Comparison of ENCODE assay signal across 28 cellular contexts in the genomic region with DNA sequence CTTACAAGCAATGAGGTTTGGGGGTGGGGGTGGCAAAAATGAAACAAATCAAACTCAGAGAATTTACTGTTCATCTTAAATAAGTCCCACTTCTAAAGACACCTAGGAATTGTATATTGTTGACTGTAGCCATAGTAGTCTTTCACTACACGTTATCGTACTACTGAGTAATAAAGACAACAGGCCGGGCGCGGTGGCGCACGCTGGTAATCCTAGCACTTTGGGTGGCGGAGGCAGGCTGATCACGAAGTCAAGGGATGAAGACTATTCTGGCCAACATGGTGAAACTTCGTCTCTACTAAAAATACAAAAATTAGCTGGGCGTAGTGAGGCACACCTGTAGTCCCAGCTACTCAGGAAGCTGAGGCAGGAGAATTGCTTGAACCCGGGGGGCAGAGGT.
"Had no signal": no experiment of that assay in that cellular context is flagged by ENCODE, and none has a peak within 500 bp of the region (broad histone marks: within the 10 kb centered on the region; RNA-seq: fewer than 3 reads in every experiment).

No MANE protein-coding gene starts in this region.

- H3K4me3 ChIP-seq: neural progenitor cell, pancreas, psoas muscle, right lobe of liver, sigmoid colon, suprapubic skin, testis, tibial artery, transverse colon, upper lobe of right lung, uterus had no signal

- DNase-seq: naive thymus-derived CD4-positive, alpha-beta T cell; natural killer cell; nucleus accumbens; pancreas; psoas muscle; right lobe of liver; sigmoid colon; small intestine; stimulated activated CD4-positive, alpha-beta T cell treated with anti-CD3 and anti-CD28 coated beads, Interleukin-15, amount 100 ng/mL, for 24 hours; stimulated activated CD4-positive, alpha-beta T cell treated with anti-CD3 and anti-CD28 coated beads, Interleukin-2, amount 100 ng/mL, for 24 hours; stimulated activated CD4-positive, alpha-beta T cell treated with anti-CD3 and anti-CD28 coated beads, Interleukin-2, amount 100 ng/mL, for 48 hours; stimulated activated CD4-positive, alpha-beta T cell treated with anti-CD3 and anti-CD28 coated beads, Interleukin-4, amount 100 ng/mL, for 24 hours; stimulated activated naive CD4-positive, alpha-beta T cell; stimulated activated naive CD8-positive, alpha-beta T cell treated with anti-CD3 and anti-CD28 coated beads, Interleukin-15, amount 100 ng/mL, for 72 hours; stimulated activated naive CD8-positive, alpha-beta T cell treated with anti-CD3 and anti-CD28 coated beads, Interleukin-15, Interleukin-2, amounts not matched to agents 100 U/mL and 50 U/mL, for 24 hours; substantia nigra; testis; tibial artery; transverse colon; upper lobe of right lung; uterus had no signal

- H3K36me3 ChIP-seq: neural progenitor cell, neutrophil, pancreas, right lobe of liver, sigmoid colon, suprapubic skin, tibial artery, transverse colon, upper lobe of right lung, uterus had no signal

- H3K27ac Mint-ChIP-seq: naive thymus-derived CD4-positive, alpha-beta T cell; natural killer cell; nephron; neural progenitor cell; stimulated activated effector memory CD8-positive, alpha-beta T cell treated with anti-CD3 and anti-CD28 coated beads, Interleukin-12 subunit alpha, Interleukin-12 subunit beta, amount 100 ng/mL, for 72 hours; stimulated activated naive CD8-positive, alpha-beta T cell treated with anti-CD3 and anti-CD28 coated beads, Interleukin-15, amount 100 ng/mL, for 72 hours; type B pancreatic cell had no signal

- H3K27me3 Mint-ChIP-seq: type B pancreatic cell had no signal

- H3K36me3 Mint-ChIP-seq: neural progenitor cell; stimulated activated effector memory CD8-positive, alpha-beta T cell treated with anti-CD3 and anti-CD28 coated beads, Interleukin-12 subunit alpha, Interleukin-12 subunit beta, amount 100 ng/mL, for 72 hours had no signal

- H3K27me3 ChIP-seq: neural progenitor cell, neutrophil, pancreas, right lobe of liver, sigmoid colon, suprapubic skin, testis, tibial artery, transverse colon, upper lobe of right lung, uterus had no signal

- H3K27ac ChIP-seq: neural progenitor cell, neutrophil, pancreas, psoas muscle, right lobe of liver, sigmoid colon, suprapubic skin, testis, tibial artery, transverse colon, upper lobe of right lung, uterus had no signal

- H3K4me1 ChIP-seq: neural progenitor cell, pancreas, psoas muscle, right lobe of liver, sigmoid colon, suprapubic skin, testis, tibial artery, transverse colon, upper lobe of right lung, uterus had no signal

- H3K4me1 Mint-ChIP-seq: nephron; neural progenitor cell; stimulated activated naive CD8-positive, alpha-beta T cell treated with anti-CD3 and anti-CD28 coated beads, Interleukin-15, amount 100 ng/mL, for 72 hours had no signal

- H3K9me3 ChIP-seq: neutrophil, pancreas, right lobe of liver, testis, uterus had no signal

- ATAC-seq: naive thymus-derived CD4-positive, alpha-beta T cell; natural killer cell; pancreas; psoas muscle; right cardiac atrium; right lobe of liver; stimulated activated effector memory CD8-positive, alpha-beta T cell treated with anti-CD3 and anti-CD28 coated beads, Interleukin-12 subunit alpha, Interleukin-12 subunit beta, amount 100 ng/mL, for 72 hours; stimulated activated naive CD8-positive, alpha-beta T cell treated with anti-CD3 and anti-CD28 coated beads, Interleukin-15, amount 100 ng/mL, for 72 hours; stimulated activated naive CD8-positive, alpha-beta T cell treated with anti-CD3 and anti-CD28 coated beads, Interleukin-15, Interleukin-2, amounts not matched to agents 100 U/mL and 50 U/mL, for 24 hours; upper lobe of right lung had no signal

- H3K4me3 Mint-ChIP-seq: naive thymus-derived CD4-positive, alpha-beta T cell; natural killer cell; nephron; neural progenitor cell; stimulated activated effector memory CD8-positive, alpha-beta T cell treated with anti-CD3 and anti-CD28 coated beads, Interleukin-12 subunit alpha, Interleukin-12 subunit beta, amount 100 ng/mL, for 72 hours; stimulated activated naive CD8-positive, alpha-beta T cell treated with anti-CD3 and anti-CD28 coated beads, Interleukin-15, amount 100 ng/mL, for 72 hours; type B pancreatic cell had no signal
